ENCODE assay signal across 24 cellular contexts in the genomic region with DNA sequence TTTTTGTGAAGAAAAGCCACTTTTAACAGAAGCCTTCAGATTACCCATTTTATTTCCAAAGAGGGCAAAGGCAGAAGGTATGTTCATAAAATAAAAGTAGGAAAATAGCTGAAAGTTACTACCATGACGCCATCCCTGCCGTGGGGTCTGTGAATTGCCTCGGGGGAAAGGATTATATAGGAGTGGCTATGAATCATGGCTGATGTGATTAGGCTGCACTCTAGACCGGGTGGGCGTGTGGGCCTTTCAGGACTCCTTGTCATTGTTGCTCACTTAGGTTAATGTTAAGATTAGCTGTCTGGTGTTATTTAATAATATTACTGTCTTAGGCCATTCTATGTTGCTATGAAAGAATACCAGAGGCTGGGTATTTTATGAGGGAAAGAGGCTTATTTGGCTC.
A peak's percentile ranks its signal among the peaks of the same experiment; 100 is the strongest.
DNase-seq lines count a peak whose midpoint lies in the region; ATAC-seq and TF ChIP-seq lines count a peak whose summit lies in the region.
"Had no signal": no experiment of that assay in that cellular context is flagged by ENCODE, and none has a peak within 500 bp of the region (broad histone marks: within the 10 kb centered on the region; RNA-seq: fewer than 3 reads in every experiment).

No MANE protein-coding gene starts in this region.

- DNase-seq in COLO829 (ENCODE audit: low spot score), result peak; percentile 15
- DNase-seq in HAP-1 (ENCODE audit: low spot score in 2 of 2), result peak; percentile 35 to 56
- DNase-seq in RWPE2 (ENCODE audit: low spot score), result no peak
- DNase-seq in foreskin keratinocyte, result peak; percentile 9 to 51
- no peak for DNase-seq in NCI-H2107 (lab: John Stamatoyannopoulos, UW)
- no peak for DNase-seq in H7
- DNase-seq: CD8-positive, alpha-beta T cell; DMS79 treated with DMSO at 0.1 percent for 48 hours; GF-D8; KBM-7; NCI-H1417; NCI-H187; NCI-H2171; NCI-H446; NCI-H69; NK-92 treated with Interleukin-12 subunit alpha and Interleukin-12 subunit beta, amount 100 ng/mL, for 24 hours; RPMI8226 had no signal

- no peaks in the 10 kb centered on the region; the same call in 1 of the 2 replicates for H3K9me3 ChIP-seq in HAP-1
- H3K9me3 ChIP-seq in RWPE2 (ENCODE audit: severe bottlenecking), result no peaks in the 10 kb centered on the region
- H3K9me3 ChIP-seq: A549; BLaER1 treated with 17β-estradiol and CSF1 and Interleukin-3, amounts not matched to agents 10 nM and 100 nM had no signal

- H3K36me3 ChIP-seq in HAP-1 (replicated peaks), result no peaks in the 10 kb centered on the region
- H3K36me3 ChIP-seq in RWPE2 (ENCODE audit: low read depth), result no peaks in the 10 kb centered on the region
- no peaks in the 10 kb centered on the region for H3K36me3 ChIP-seq in H7 (replicated peaks; ENCODE audit: control insufficient read depth, insufficient read depth, low read length)
- H3K36me3 ChIP-seq: BLaER1 treated with 17β-estradiol and CSF1 and Interleukin-3, amounts not matched to agents 10 nM and 100 nM had no signal

- H3K4me3 ChIP-seq in HAP-1 (no peak overlapping the region), RWPE2 (ENCODE audit: severe bottlenecking) (no peak overlapping the region), H7 (ENCODE audit: insufficient read depth, low read depth, low read length) (no peak overlapping the region)
- H3K4me3 ChIP-seq: A549; BLaER1 treated with 17β-estradiol and CSF1 and Interleukin-3, amounts not matched to agents 10 nM and 100 nM; GM12878 had no signal

- H3K27me3 ChIP-seq in HAP-1 (ENCODE audit: low read depth) (no peaks in the 10 kb centered on the region), RWPE2 (ENCODE audit: insufficient read depth, poor library complexity, severe bottlenecking) (no peaks in the 10 kb centered on the region), foreskin keratinocyte (peaks cover 7% of the 10 kb centered on the region), H7 (ENCODE audit: control insufficient read depth, insufficient read depth, low read length) (no peaks in the 10 kb centered on the region)
- H3K27me3 ChIP-seq: BLaER1 treated with 17β-estradiol and CSF1 and Interleukin-3, amounts not matched to agents 10 nM and 100 nM had no signal

- in situ Hi-C loops in HAP-1 (cut with MboI; ENCODE audit: low sequenced_read_pairs), result no loop called here

- ATAC-seq in RWPE2 (ENCODE audit: low read depth), result peak; percentile 78
- peak; percentile 90 for ATAC-seq in foreskin keratinocyte
- no peak for ATAC-seq in HG03342 (IDR thresholded peaks at IDR 0.05; ENCODE audit: unreplicated experiment)
- ATAC-seq in GM21619 (IDR thresholded peaks at IDR 0.05; ENCODE audit: unreplicated experiment), result no peak
- ATAC-seq: A549; CD8-positive, alpha-beta T cell; GM12878; HCT116; HepG2 had no signal

- H3K4me1 ChIP-seq in HAP-1 (no peaks in the 10 kb centered on the region), RWPE2 (ENCODE audit: insufficient read depth, poor library complexity, severe bottlenecking) (no peaks in the 10 kb centered on the region), foreskin keratinocyte (no peaks in the 10 kb centered on the region)
- H3K4me1 ChIP-seq: A549; BLaER1 treated with 17β-estradiol and CSF1 and Interleukin-3, amounts not matched to agents 10 nM and 100 nM had no signal

- TF ChIP-seq CTCF in RWPE2 (IDR thresholded peaks at IDR 0.05; ENCODE audit: poor library complexity, severe bottlenecking) (no peak), foreskin keratinocyte (conservative IDR thresholded peaks at IDR 0.05) (no peak)

- H3K27ac ChIP-seq in RWPE2 (ENCODE audit: poor library complexity, severe bottlenecking) (no peak overlapping the region), foreskin keratinocyte (no peak overlapping the region)
- H3K27ac ChIP-seq: A549; BLaER1 treated with 17β-estradiol and CSF1 and Interleukin-3, amounts not matched to agents 10 nM and 100 nM had no signal

Comparison
In these comparisons a context has a peak if more than half of its experiments do, and no peak if none do; other contexts are left out.
1. DNase-seq: peak in COLO829 (single experiment), HAP-1 (2 of 2) and foreskin keratinocyte (2 of 2); none in RWPE2 (single experiment), NCI-H2107 (single experiment) and H7 (single experiment).
2. ATAC-seq: peak in RWPE2 (single experiment) and foreskin keratinocyte (single experiment); none in HG03342 (single experiment) and GM21619 (single experiment).